Comparison of ENCODE assay signal across 23 cellular contexts in the genomic region with DNA sequence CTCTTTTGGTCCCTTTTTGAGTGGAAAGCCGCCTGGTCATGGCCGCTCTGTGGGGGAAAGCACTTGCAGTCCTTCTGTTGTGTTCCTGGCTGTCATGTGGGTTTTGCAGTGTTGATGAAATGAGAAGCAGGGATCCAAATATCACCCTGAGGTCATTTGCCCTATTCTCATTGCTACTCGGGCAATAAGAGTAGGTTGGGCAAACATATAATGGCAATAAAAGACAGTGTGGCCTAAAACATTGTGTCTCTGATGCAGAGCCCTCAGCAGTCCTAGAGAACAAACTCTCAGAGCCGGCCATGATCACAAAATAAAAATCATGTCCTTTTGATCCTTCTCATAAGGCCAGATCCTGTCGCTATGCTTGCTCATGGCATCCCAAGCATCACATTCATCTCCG.
"Had no signal": no experiment of that assay in that cellular context is flagged by ENCODE, and none has a peak within 500 bp of the region (broad histone marks: within the 10 kb centered on the region; RNA-seq: fewer than 3 reads in every experiment).

No MANE protein-coding gene starts in this region.

- H3K4me3 ChIP-seq: coronary artery, esophagus squamous epithelium, gastrocnemius medialis, heart left ventricle, hepatocyte, left lung, lower lobe of right lung had no signal

- H3K4me1 ChIP-seq: gastrocnemius medialis had no signal

- H3K27ac Mint-ChIP-seq: effector memory CD8-positive, alpha-beta T cell; endodermal cell; immature natural killer cell; mesothelial cell of epicardium had no signal

- H3K27me3 ChIP-seq: esophagus squamous epithelium, gastrocnemius medialis, heart left ventricle, hepatocyte, left lung had no signal

- H3K27ac ChIP-seq: coronary artery, epithelial cell of prostate, esophagus squamous epithelium, gastrocnemius medialis, heart left ventricle, hepatocyte, left lung, lower lobe of right lung had no signal

- H2AFZ ChIP-seq: hepatocyte had no signal

- ATAC-seq: effector memory CD8-positive, alpha-beta T cell; esophagus mucosa; gastrocnemius medialis; heart left ventricle; left lung; left ventricle myocardium superior; lower lobe of right lung had no signal

- DNase-seq: effector CD8-positive, alpha-beta T cell; effector memory CD8-positive, alpha-beta T cell; endodermal cell; erythroblast; esophagus squamous epithelium; foreskin fibroblast; foreskin melanocyte; gastrocnemius medialis; heart left ventricle; hypothalamus; immature natural killer cell; islet precursor cell; kidney; kidney glomerular epithelial cell; left lung; left ventricle myocardium superior; lower lobe of right lung; mesenchymal stem cell had no signal

- H3K4me3 Mint-ChIP-seq: effector memory CD8-positive, alpha-beta T cell; endodermal cell; immature natural killer cell; mesothelial cell of epicardium had no signal

- H3K36me3 ChIP-seq: esophagus squamous epithelium, gastrocnemius medialis, heart left ventricle, left lung, lower lobe of right lung had no signal

- H3K79me2 ChIP-seq: hepatocyte had no signal

- H3K27me3 Mint-ChIP-seq: effector memory CD8-positive, alpha-beta T cell had no signal

- H3K9me3 ChIP-seq: gastrocnemius medialis had no signal

- H3K4me2 ChIP-seq: hepatocyte had no signal

- H3K36me3 Mint-ChIP-seq: immature natural killer cell, mesothelial cell of epicardium had no signal

- H3K4me1 Mint-ChIP-seq: endodermal cell, immature natural killer cell, mesothelial cell of epicardium had no signal
